Comparison of ENCODE assay signal across 9 cellular contexts in genomic region chr10:119543814-119544642, GRCh38. TPM values are rescaled to one million over a fixed set of nuclear protein-coding genes. Genes with fewer than 3 reads are reported as not detected.
DNase-seq lines count a peak whose midpoint lies in the region; ATAC-seq, FAIRE-seq and TF ChIP-seq lines count a peak whose summit lies in the region.
"Had no signal": no experiment of that assay in that cellular context is flagged by ENCODE, and none has a peak within 500 bp of the region (broad histone marks: within the 10 kb centered on the region; RNA-seq: fewer than 3 reads in every experiment).

No MANE protein-coding gene starts in this region.

- no peak for DNase-seq in HAP-1 (ENCODE audit: low spot score in 2 of 2)
- DNase-seq in T-cell = no peak
- DNase-seq in fibroblast of villous mesenchyme (ENCODE audit: low read depth) = peak; percentile 48
- no peak for DNase-seq in sciatic nerve (ENCODE audit: low spot score)
- no peak for DNase-seq in GM19239 (ENCODE audit: insufficient read length, low spot score)
- DNase-seq in NCI-H69 (lab: John Stamatoyannopoulos, UW) = no peak
- DNase-seq in inferior parietal cortex (ENCODE audit: extremely low spot score) = no peak

- ATAC-seq in T-cell (replicated peaks in 1 of 4) = no peak
- ATAC-seq in sciatic nerve = peak; percentile 7
- no peak for ATAC-seq in GM21737 (IDR thresholded peaks at IDR 0.05; ENCODE audit: unreplicated experiment)

- H3K4me3 ChIP-seq in HAP-1 = peak overlapping the region; percentile 69; the same call in 1 of the 2 replicates
- peak overlapping the region; percentile 83 for H3K4me3 ChIP-seq in fibroblast of villous mesenchyme (ENCODE audit: low read depth, low read length)

- POLR2A ChIA-PET in T-cell (lab: Charles Lee) = interaction anchor here in 1 of 2 donors (0.5 kb wide), 1 partner anchor 380 kb away, joined by 8 read pairs; no protein-coding TSS in a partner anchor

- TF ChIP-seq CTCF in fibroblast of villous mesenchyme (IDR thresholded peaks at IDR 0.05; ENCODE audit: insufficient read depth, low read depth, low read length) = no peak

- peaks cover 0 to 11% of the 10 kb centered on the region in 2 donors for H3K27me3 Mint-ChIP-seq in T-cell

- H3K27me3 ChIP-seq in HAP-1 (ENCODE audit: low read depth) = peaks cover 3% of the 10 kb centered on the region; the same call in 1 of the 2 replicates

- H3K36me3 Mint-ChIP-seq in T-cell = no peaks in the 10 kb centered on the region

- peak overlapping the region; percentile 83 to 92 (median 89) for H3K4me3 Mint-ChIP-seq in T-cell

- H3K4me1 Mint-ChIP-seq in T-cell = peaks cover 21 to 35% (median 31%) of the 10 kb centered on the region in 3 donors

- H3K9me3 ChIP-seq in HAP-1 = no peaks in the 10 kb centered on the region

- H3K27ac Mint-ChIP-seq in T-cell = peak overlapping the region; percentile 87 to 93

- H3K4me1 ChIP-seq in HAP-1 = peaks cover 20% of the 10 kb centered on the region

- H3K36me3 ChIP-seq in HAP-1 (replicated peaks) = no peaks in the 10 kb centered on the region

- FAIRE-seq in GM19239 (lab: Jason Lieb, UNC) = no peak
- FAIRE-seq: urothelium cell line had no signal

- in situ Hi-C loops in HAP-1 (cut with MboI; ENCODE audit: low sequenced_read_pairs) = no loop called here

- CTCF ChIA-PET in T-cell (lab: Charles Lee) = interaction anchor here (0.6 to 2.5 kb wide), 9 partner anchors 14 to 344 kb away, joined by 3 to 12 read pairs (median 5); no protein-coding TSS in a partner anchor

- intact Hi-C loops in sciatic nerve (cut with DNase I) = no loop called here

- H3K9me3 Mint-ChIP-seq in T-cell = no peaks in the 10 kb centered on the region

RNA-seq across cellular contexts. Expression of gene RGS10, which starts 1.5 kb away (rescaled TPM):
- total RNA-seq in T-cell (100 to 1,000 TPM in 4 of 5 donors, 10 to 100 TPM in 1; 77.1 to 163 (median 155) TPM), fibroblast of villous mesenchyme (35.4 and 50.9 TPM in 2 replicates), sciatic nerve (30.0 TPM)

RNA-seq across cellular contexts. Expression of gene TIAL1, which starts 52.7 kb away (rescaled TPM):
- total RNA-seq in T-cell (100 to 1,000 TPM; 147 to 197 (median 156) TPM), fibroblast of villous mesenchyme (40.9 and 66.9 TPM in 2 replicates), sciatic nerve (121 TPM)
